In genomic region chr12:2306012-2306411, GRCh38 we compare ENCODE assay signal across 12 cellular contexts.
A peak's percentile ranks its signal among the peaks of the same experiment; 100 is the strongest.
DNase-seq lines count a peak whose midpoint lies in the region; TF ChIP-seq lines count a peak whose summit lies in the region.
"Had no signal": no experiment of that assay in that cellular context is flagged by ENCODE, and none has a peak within 500 bp of the region (broad histone marks: within the 10 kb centered on the region; RNA-seq: fewer than 3 reads in every experiment).

No MANE protein-coding gene starts in this region.

- no peak for TF ChIP-seq CTCF in HL-60 (IDR thresholded peaks at IDR 0.05; ENCODE audit: insufficient read depth, low read length)
- no peak for TF ChIP-seq CTCF in colonic mucosa (IDR thresholded peaks at IDR 0.05)

- H3K4me1 ChIP-seq in NT2/D1 (ENCODE audit: insufficient read depth, insufficient read length) (peaks cover 36% of the 10 kb centered on the region), colonic mucosa (no peaks in the 10 kb centered on the region)

- H3K27me3 ChIP-seq in HL-60 (ENCODE audit: insufficient read depth, poor library complexity, severe bottlenecking) (no peaks in the 10 kb centered on the region), NT2/D1 (ENCODE audit: insufficient read depth, insufficient read length) (no peaks in the 10 kb centered on the region), colonic mucosa (no peaks in the 10 kb centered on the region)
- H3K27me3 ChIP-seq: upper lobe of left lung had no signal

- intact Hi-C loops in colonic mucosa (cut with DNase I): no loop called here

- DNase-seq in ELF-1 (ENCODE audit: low read depth, low spot score): peak; percentile 83
- DNase-seq in HL-60 (ENCODE audit: low read depth in 1 of 2, low spot score in 1 of 2): peak in 1 of 2 experiments; percentile 32
- peak; percentile 94 for DNase-seq in NT2/D1 (ENCODE audit: low read depth, low spot score)
- peak; percentile 68 for DNase-seq in islet precursor cell
- DNase-seq in colonic mucosa: no peak
- no peak for DNase-seq in anterior cingulate cortex (lab: John Stamatoyannopoulos, UW)
- DNase-seq in SIG-M5 treated with dmso at 0.1 percent for 504 hours (lab: John Stamatoyannopoulos, UW; ENCODE audit: unreplicated experiment): no peak
- no peak for DNase-seq in effector CD8-positive, alpha-beta T cell (lab: John Stamatoyannopoulos, UW)
- DNase-seq: activated naive CD4-positive, alpha-beta T cell treated with anti-CD3 and anti-CD28 coated beads, Interleukin-2, amount 10 ng/mL, durations not matched to agents 7 days and 5 days; CD4-positive, alpha-beta T cell; nucleus accumbens; upper lobe of left lung had no signal

- H3K9me3 ChIP-seq in NT2/D1 (ENCODE audit: insufficient read depth, low read length) (0 out of 2 replicates have a peak, but pooled peaks cover 4% of the 10 kb centered on the region), colonic mucosa (no peaks in the 10 kb centered on the region)

- H3K4me3 ChIP-seq in HL-60 (replicated peaks; ENCODE audit: insufficient read depth, low read length) (no peak overlapping the region), NT2/D1 (ENCODE audit: insufficient read length, low read depth) (no peak overlapping the region), colonic mucosa (no peak overlapping the region)
- H3K4me3 ChIP-seq: upper lobe of left lung had no signal

- H3K36me3 ChIP-seq in NT2/D1 (ENCODE audit: insufficient read depth, insufficient read length, low read length): no peaks in the 10 kb centered on the region
- no peaks in the 10 kb centered on the region for H3K36me3 ChIP-seq in colonic mucosa
- H3K36me3 ChIP-seq: upper lobe of left lung had no signal

- H3K27ac ChIP-seq in HL-60 (replicated peaks) (peak overlapping the region; percentile 60), colonic mucosa (no peak overlapping the region)
- H3K27ac ChIP-seq: upper lobe of left lung had no signal

- no peak overlapping the region for H3K9ac ChIP-seq in NT2/D1 (ENCODE audit: insufficient read length, low read depth)
- H3K9ac ChIP-seq in colonic mucosa (ENCODE audit: low read depth in 2 of 2, low read length in 2 of 2): no peak overlapping the region

Comparison
In these comparisons a context has a peak if more than half of its experiments do, and no peak if none do; other contexts are left out.
1. DNase-seq: peak in ELF-1 (single experiment), NT2/D1 (single experiment) and islet precursor cell (single experiment); none in colonic mucosa (single experiment), anterior cingulate cortex (0 of 58), SIG-M5 treated with dmso at 0.1 percent for 504 hours (single experiment) and effector CD8-positive, alpha-beta T cell (single experiment).